Comparison of ENCODE assay signal across 1 cellular context in genomic region chr6:37176268-37177082, GRCh38.
TF ChIP-seq lines count a peak whose summit lies in the region.

No MANE protein-coding gene starts in this region.

TF ChIP-seq in HepG2, 621 proteins besides CTCF, POLR2A, EP300 and RAD21 (continues in another document):
- TF ChIP-seq TBX2 (CRISPR knock-in tag; IDR thresholded peaks at IDR 0.05; ENCODE audit: borderline replicate concordance) (0 out of 2 replicates have a peak, but pooled peaks have one; percentile 43), ZNF83 (CRISPR knock-in tag; IDR thresholded peaks at IDR 0.05; ENCODE audit: borderline replicate concordance) (0 out of 2 replicates have a peak, but pooled peaks have one; percentile 24), SAFB2 (CRISPR knock-in tag; IDR thresholded peaks at IDR 0.05; ENCODE audit: borderline replicate concordance, low read depth) (0 out of 2 replicates have a peak, but pooled peaks have one; percentile 12), KAT8 (CRISPR knock-in tag; IDR thresholded peaks at IDR 0.05) (peak; percentile 29; the same call in 1 of the 2 replicates), TRIM24 (CRISPR knock-in tag; IDR thresholded peaks at IDR 0.05) (no peak), ZNF441 (CRISPR knock-in tag; IDR thresholded peaks at IDR 0.05; ENCODE audit: borderline replicate concordance) (no peak), THAP9 (CRISPR knock-in tag; IDR thresholded peaks at IDR 0.05; ENCODE audit: borderline replicate concordance) (peak; percentile 50; the same call in 1 of the 2 replicates), POLR2G (IDR thresholded peaks at IDR 0.05; ENCODE audit: low read depth, low read length) (peak; percentile 15; the same call in 1 of the 2 replicates), ZBTB38 (CRISPR knock-in tag; IDR thresholded peaks at IDR 0.05) (peak; percentile 85; the same call in 1 of the 2 replicates), ZNF687 (CRISPR knock-in tag; IDR thresholded peaks at IDR 0.05) (peak; percentile 36), FUBP1 (CRISPR knock-in tag; IDR thresholded peaks at IDR 0.05; ENCODE audit: borderline replicate concordance) (0 out of 2 replicates have a peak, but pooled peaks have one; percentile 58), ZNF280D (CRISPR knock-in tag; IDR thresholded peaks at IDR 0.05) (0 out of 2 replicates have a peak, but pooled peaks have one; percentile 43), ZNF563 (CRISPR knock-in tag; IDR thresholded peaks at IDR 0.05) (0 out of 2 replicates have a peak, but pooled peaks have one; percentile 22), ZNF770 (CRISPR knock-in tag; IDR thresholded peaks at IDR 0.05) (peak; percentile 59), ZBTB39 (CRISPR knock-in tag; IDR thresholded peaks at IDR 0.05) (no peak), ZC3H13 (CRISPR knock-in tag; IDR thresholded peaks at IDR 0.05) (0 out of 2 replicates have a peak, but pooled peaks have one; percentile 35), ZNF772 (CRISPR knock-in tag; IDR thresholded peaks at IDR 0.05) (no peak), ZNF747 (CRISPR knock-in tag; IDR thresholded peaks at IDR 0.05; ENCODE audit: borderline replicate concordance) (no peak), ZNF224 (CRISPR knock-in tag; IDR thresholded peaks at IDR 0.05) (0 out of 2 replicates have a peak, but pooled peaks have one; percentile 37), ZNF598 (CRISPR knock-in tag; IDR thresholded peaks at IDR 0.05; ENCODE audit: borderline replicate concordance) (peak; percentile 36; the same call in 1 of the 2 replicates), NCOA5 (CRISPR knock-in tag; IDR thresholded peaks at IDR 0.05) (peak; percentile 61; the same call in 1 of the 2 replicates), ZNF362 (CRISPR knock-in tag; IDR thresholded peaks at IDR 0.05; ENCODE audit: borderline replicate concordance) (0 out of 2 replicates have a peak, but pooled peaks have one; percentile 15), ZFP36L2 (CRISPR knock-in tag; IDR thresholded peaks at IDR 0.05) (no peak), HNF1B (CRISPR knock-in tag; IDR thresholded peaks at IDR 0.05) (no peak), ZNF605 (CRISPR knock-in tag; IDR thresholded peaks at IDR 0.05) (0 out of 2 replicates have a peak, but pooled peaks have one; percentile 26), KLF15 (CRISPR knock-in tag; IDR thresholded peaks at IDR 0.05; ENCODE audit: borderline replicate concordance) (no peak), STAT6 (CRISPR knock-in tag; IDR thresholded peaks at IDR 0.05; ENCODE audit: borderline replicate concordance) (peak; percentile 2; the same call in 1 of the 2 replicates)
